Comparison of ENCODE assay signal across 10 cellular contexts in genomic region chr6:129684903-129685639, GRCh38. TPM values are rescaled to one million over a fixed set of nuclear protein-coding genes. Genes with fewer than 3 reads are reported as not detected.
A peak's percentile ranks its signal among the peaks of the same experiment; 100 is the strongest.
DNase-seq lines count a peak whose midpoint lies in the region; ATAC-seq and TF ChIP-seq lines count a peak whose summit lies in the region.
"Had no signal": no experiment of that assay in that cellular context is flagged by ENCODE, and none has a peak within 500 bp of the region (broad histone marks: within the 10 kb centered on the region; RNA-seq: fewer than 3 reads in every experiment).

No MANE protein-coding gene starts in this region.

- TF ChIP-seq POLR2A in esophagus squamous epithelium (IDR thresholded peaks at IDR 0.05) = no peak

- CTCF ChIA-PET in CD8-positive, alpha-beta memory T cell (lab: Charles Lee) = interaction anchor here (1.0 to 2.0 kb wide), 4 partner anchors 9 to 28 kb away, joined by 3 to 5 read pairs (median 4); partner anchors contain the start of gene ARHGAP18
- CTCF ChIA-PET in PC-3 (lab: Charles Lee) = interaction anchor here (0.6 kb wide), 2 partner anchors 38 to 63 kb away, joined by 3 to 4 read pairs; no protein-coding TSS in a partner anchor

- H3K9me2 ChIP-seq in PC-3 (replicated peaks; ENCODE audit: low read length) = no peaks in the 10 kb centered on the region

- no peaks in the 10 kb centered on the region for H3K27me3 Mint-ChIP-seq in CD8-positive, alpha-beta memory T cell

- POLR2A ChIA-PET in CD8-positive, alpha-beta memory T cell (lab: Charles Lee) = no interaction called here
- POLR2A ChIA-PET in PC-3 (lab: Charles Lee; ENCODE audit: unreplicated experiment) = no interaction called here

- H3K9me3 Mint-ChIP-seq in CD8-positive, alpha-beta memory T cell = no peaks in the 10 kb centered on the region

- H3K36me3 Mint-ChIP-seq in CD8-positive, alpha-beta memory T cell = peaks cover 0 to 1% (median 0%) of the 10 kb centered on the region in 3 donors

- H3K4me1 ChIP-seq in CD8-positive, alpha-beta memory T cell (ENCODE audit: insufficient read depth, low read length) = peaks cover 49% of the 10 kb centered on the region
- H3K4me1 ChIP-seq in PC-3 (ENCODE audit: insufficient read depth, low read length) (peaks cover 18% of the 10 kb centered on the region), esophagus squamous epithelium (peaks cover 6 to 43% (median 8%) of the 10 kb centered on the region in 3 donors), rectal smooth muscle tissue (ENCODE audit: control insufficient read depth, insufficient read depth, low read length) (no peaks in the 10 kb centered on the region)

- H3K4me3 ChIP-seq in CD8-positive, alpha-beta memory T cell (ENCODE audit: low read length) = no peak overlapping the region
- no peak overlapping the region for H3K4me3 ChIP-seq in PC-3 (ENCODE audit: low read length)
- no peak overlapping the region for H3K4me3 ChIP-seq in esophagus squamous epithelium
- H3K4me3 ChIP-seq in rectal smooth muscle tissue (ENCODE audit: low read length) = no peak overlapping the region
- H3K4me3 ChIP-seq: ovary had no signal

- H3K27ac Mint-ChIP-seq in CD8-positive, alpha-beta memory T cell = peak overlapping the region in 2 of 8 donors; percentile 12 to 74

- H3K4me2 ChIP-seq in PC-3 (ENCODE audit: low read length) = peak overlapping the region; percentile 84; the same call in 1 of the 2 replicates

- H4K20me1 ChIP-seq in PC-3 (ENCODE audit: low read length) = no peaks in the 10 kb centered on the region

- 0 out of 2 replicates have a peak, but pooled peaks cover 4% of the 10 kb centered on the region for H3K79me2 ChIP-seq in PC-3 (ENCODE audit: low read length)

- peak overlapping the region; percentile 40 for H3K27ac ChIP-seq in CD8-positive, alpha-beta memory T cell (ENCODE audit: low read depth, low read length)
- H3K27ac ChIP-seq in PC-3 (ENCODE audit: low read length) (peak overlapping the region; percentile 80), esophagus squamous epithelium (peak overlapping the region; percentile 15 to 84 (median 74)), rectal smooth muscle tissue (ENCODE audit: low read depth, low read length) (peak overlapping the region; percentile 57)
- H3K27ac ChIP-seq: ovary had no signal

- no peak for ATAC-seq in PC-3

- no peaks in the 10 kb centered on the region for H3F3A ChIP-seq in PC-3 (ENCODE audit: low read length, unreplicated experiment)

- H3K9ac ChIP-seq in PC-3 (ENCODE audit: low read length) (no peak overlapping the region), rectal smooth muscle tissue (ENCODE audit: low read length) (no peak overlapping the region)

- H2AFZ ChIP-seq in PC-3 (ENCODE audit: low read length) = no peak overlapping the region

- H3K27me3 ChIP-seq in CD8-positive, alpha-beta memory T cell (ENCODE audit: insufficient read depth, low read length, poor library complexity, severe bottlenecking) = no peaks in the 10 kb centered on the region
- H3K27me3 ChIP-seq in PC-3 (ENCODE audit: low read length) (no peaks in the 10 kb centered on the region), esophagus squamous epithelium (no peaks in the 10 kb centered on the region), rectal smooth muscle tissue (ENCODE audit: control insufficient read depth, insufficient read depth, low read length) (no peaks in the 10 kb centered on the region)
- H3K27me3 ChIP-seq: ovary had no signal

- H3K4me1 Mint-ChIP-seq in CD8-positive, alpha-beta memory T cell = peaks cover 53 to 71% (median 64%) of the 10 kb centered on the region in 3 donors

- BruUV-seq in PC-3 (replicated peaks; lab: Mats Ljungman, UMichigan) = no TSS peak

- whole genome bisulfite sequencing in esophagus squamous epithelium, 2 donors = 76 to 84% methylated on average over 8 of the region's 8 CpGs

- no peaks in the 10 kb centered on the region for H3K9me3 ChIP-seq in CD8-positive, alpha-beta memory T cell (ENCODE audit: low read length)
- H3K9me3 ChIP-seq in PC-3 (ENCODE audit: low read length) (no peaks in the 10 kb centered on the region), esophagus squamous epithelium (no peaks in the 10 kb centered on the region)
- H3K9me3 ChIP-seq: ovary had no signal

- TF ChIP-seq CTCF in PC-3 (conservative IDR thresholded peaks at IDR 0.05; ENCODE audit: low read depth, low read length) (no peak), esophagus squamous epithelium (IDR thresholded peaks at IDR 0.05) (no peak)

- H3K36me3 ChIP-seq in CD8-positive, alpha-beta memory T cell (ENCODE audit: insufficient read depth, low read length) = no peaks in the 10 kb centered on the region
- no peaks in the 10 kb centered on the region for H3K36me3 ChIP-seq in PC-3 (ENCODE audit: low read depth, low read length)
- no peaks in the 10 kb centered on the region for H3K36me3 ChIP-seq in esophagus squamous epithelium
- no peaks in the 10 kb centered on the region for H3K36me3 ChIP-seq in rectal smooth muscle tissue (ENCODE audit: control insufficient read depth, insufficient read depth, low read length)
- H3K36me3 ChIP-seq: ovary had no signal

- intact Hi-C loops in PC-3 (cut with micrococcal nuclease) = no loop called here
- intact Hi-C loops in esophagus squamous epithelium (cut with DNase I) = no loop called here

- DNase-seq in CD8-positive, alpha-beta memory T cell = no peak
- DNase-seq in PC-3 = no peak
- no peak for DNase-seq in esophagus squamous epithelium (lab: John Stamatoyannopoulos, UW)
- DNase-seq in NCI-H1436 treated with DMSO at 0.1 percent for 48 hours (lab: John Stamatoyannopoulos, UW) = no peak
- no peak for DNase-seq in NCI-H1048 (lab: John Stamatoyannopoulos, UW)
- no peak for DNase-seq in RPMI8226
- no peak for DNase-seq in GM03348 (ENCODE audit: low spot score)
- DNase-seq: activated CD4-positive, alpha-beta T cell treated with anti-CD3 and anti-CD28 coated beads, Interleukin-2, amount 50 U/mL, for 48 hours; ovary had no signal

- H3K4me3 Mint-ChIP-seq in CD8-positive, alpha-beta memory T cell = peak overlapping the region in 1 of 7 donors; percentile 23

RNA-seq across cellular contexts. Expression of gene ARHGAP18, which starts 24.9 kb away (rescaled TPM):
- total RNA-seq in CD8-positive, alpha-beta memory T cell = 1 to 10 TPM; 6.5 to 7.2 TPM
- polyA plus RNA-seq in CD8-positive, alpha-beta memory T cell = 5.8 TPM
- total RNA-seq in PC-3 (2014; rRNA removed) = 4.1 and 5.9 TPM in 2 replicates
- total RNA-seq in esophagus squamous epithelium = 1 to 10 TPM; 2.8 to 9.0 (median 7.1) TPM
